15 cellular contexts compared by ENCODE assay signal in genomic region chr1:26832249-26832960, GRCh38. TPM values are rescaled to one million over a fixed set of nuclear protein-coding genes. Genes with fewer than 3 reads are reported as not detected.
A peak's percentile ranks its signal among the peaks of the same experiment; 100 is the strongest.
DNase-seq lines count a peak whose midpoint lies in the region; ATAC-seq and TF ChIP-seq lines count a peak whose summit lies in the region.
"Had no signal": no experiment of that assay in that cellular context is flagged by ENCODE, and none has a peak within 500 bp of the region (broad histone marks: within the 10 kb centered on the region; RNA-seq: fewer than 3 reads in every experiment).

No MANE protein-coding gene starts in this region.

- peak overlapping the region; percentile 100 for H3K27ac Mint-ChIP-seq in CD4-positive, alpha-beta T cell
- peak overlapping the region; percentile 95 to 99 (median 99) for H3K27ac Mint-ChIP-seq in IgD-negative memory B cell
- peak overlapping the region; percentile 95 to 100 for H3K27ac Mint-ChIP-seq in activated naive CD4-positive, alpha-beta T cell treated with anti-CD3 and anti-CD28 coated beads, Interleukin-2, amount 50 U/mL, for 72 hours
- peak overlapping the region; percentile 72 to 100 (median 100) for H3K27ac Mint-ChIP-seq in naive B cell

- DNase-seq in CD4-positive, alpha-beta T cell = no peak
- DNase-seq in activated naive CD4-positive, alpha-beta T cell treated with anti-CD3 and anti-CD28 coated beads, Interleukin-2, amount 50 U/mL, for 72 hours (ENCODE audit: low spot score in 2 of 2) = no peak
- DNase-seq in naive B cell (no peak), SHP77 treated with DMSO at 0.1 percent for 48 hours (lab: John Stamatoyannopoulos, UW) (no peak), DMS53 treated with DMSO at 0.1 percent for 48 hours (lab: John Stamatoyannopoulos, UW; ENCODE audit: unreplicated experiment) (no peak), hippocampal formation (lab: John Stamatoyannopoulos, UW) (no peak)
- DNase-seq: activated effector memory CD4-positive, alpha-beta T cell treated with Interleukin-2 at 50 U/mL for 16 hours; cerebellar nuclear complex; erythroblast; RPMI8226; stimulated activated CD4-positive, alpha-beta T cell treated with anti-CD3 and anti-CD28 coated beads, Interleukin-4, amount 100 ng/mL, for 1 hour had no signal

- CTCF ChIA-PET in CD4-positive, alpha-beta T cell (lab: Charles Lee) = interaction anchor here (0.7 to 3.3 kb wide), 8 partner anchors 12 to 230 kb away, joined by 3 to 36 read pairs (median 6); no protein-coding TSS in a partner anchor

- peaks cover 67% of the 10 kb centered on the region for H3K36me3 Mint-ChIP-seq in CD4-positive, alpha-beta T cell (ENCODE audit: low read depth)
- H3K36me3 Mint-ChIP-seq in IgD-negative memory B cell = peaks cover 4% of the 10 kb centered on the region
- H3K36me3 Mint-ChIP-seq in activated naive CD4-positive, alpha-beta T cell treated with anti-CD3 and anti-CD28 coated beads, Interleukin-2, amount 50 U/mL, for 72 hours = peaks cover 30 to 68% of the 10 kb centered on the region in 2 donors
- no peaks in the 10 kb centered on the region for H3K36me3 Mint-ChIP-seq in naive B cell

- H3K27ac ChIP-seq in CD4-positive, alpha-beta T cell (ENCODE audit: low read depth, low read length) = peak overlapping the region; percentile 96
- H3K27ac ChIP-seq: hepatocyte had no signal

- H3K4me3 Mint-ChIP-seq in CD4-positive, alpha-beta T cell = peak overlapping the region; percentile 86
- peak overlapping the region in 3 of 4 donors; percentile 61 to 76 (median 65) for H3K4me3 Mint-ChIP-seq in IgD-negative memory B cell
- peak overlapping the region in 4 of 8 donors; percentile 26 to 83 (median 54) for H3K4me3 Mint-ChIP-seq in naive B cell

- intact Hi-C loops in CD4-positive, alpha-beta T cell (cut with DNase I, micrococcal nuclease) = loop anchor here (2.0 to 5.0 kb wide), 2 partner anchors 22 to 35 kb away; no protein-coding TSS in a partner anchor

- no peak for TF ChIP-seq CTCF in CD4-positive, alpha-beta T cell (IDR thresholded peaks at IDR 0.05)

- POLR2A ChIA-PET in CD4-positive, alpha-beta T cell (lab: Charles Lee) = interaction anchor here (0.9 to 2.9 kb wide), 8 partner anchors 12 to 140 kb away, joined by 3 to 37 read pairs (median 4); partner anchors contain the start of gene GPN2

- no peaks in the 10 kb centered on the region for H3K9me3 Mint-ChIP-seq in CD4-positive, alpha-beta T cell
- H3K9me3 Mint-ChIP-seq in IgD-negative memory B cell (no peaks in the 10 kb centered on the region), naive B cell (no peaks in the 10 kb centered on the region)
- no peaks in the 10 kb centered on the region for H3K9me3 Mint-ChIP-seq in activated naive CD4-positive, alpha-beta T cell treated with anti-CD3 and anti-CD28 coated beads, Interleukin-2, amount 50 U/mL, for 72 hours

- H3K9me3 ChIP-seq in CD4-positive, alpha-beta T cell (ENCODE audit: control insufficient read depth, low read length) = no peaks in the 10 kb centered on the region
- H3K9me3 ChIP-seq: prostate gland had no signal

- no peaks in the 10 kb centered on the region for H3K27me3 ChIP-seq in CD4-positive, alpha-beta T cell (ENCODE audit: control insufficient read depth, insufficient read depth, low read length)
- H3K27me3 ChIP-seq: hepatocyte had no signal

- no peaks in the 10 kb centered on the region for H3K27me3 Mint-ChIP-seq in CD4-positive, alpha-beta T cell
- H3K27me3 Mint-ChIP-seq in IgD-negative memory B cell (no peaks in the 10 kb centered on the region), naive B cell (no peaks in the 10 kb centered on the region)

- peaks cover 78% of the 10 kb centered on the region for H3K4me1 Mint-ChIP-seq in CD4-positive, alpha-beta T cell (ENCODE audit: low read depth)
- H3K4me1 Mint-ChIP-seq in IgD-negative memory B cell = peaks cover 37 to 60% (median 39%) of the 10 kb centered on the region in 3 donors
- H3K4me1 Mint-ChIP-seq in naive B cell = peaks cover 51 to 59% (median 53%) of the 10 kb centered on the region in 3 donors

- ATAC-seq in CD4-positive, alpha-beta T cell (ENCODE audit: poor library complexity) = no peak
- ATAC-seq in activated naive CD4-positive, alpha-beta T cell treated with anti-CD3 and anti-CD28 coated beads, Interleukin-2, amount 50 U/mL, for 72 hours = no peak
- ATAC-seq in naive B cell (ENCODE audit: low read depth in 2 of 2) (no peak), HG03520 (IDR thresholded peaks at IDR 0.05; ENCODE audit: unreplicated experiment) (no peak)

RNA-seq across cellular contexts. Expression of gene ZDHHC18, which starts 5.9 kb away (rescaled TPM):
- total RNA-seq in CD4-positive, alpha-beta T cell = 10 to 100 TPM; 46.2 to 48.0 TPM
- polyA plus RNA-seq in IgD-negative memory B cell = 4.3 TPM
- 10 to 100 TPM; 37.8 to 59.5 TPM for total RNA-seq in activated naive CD4-positive, alpha-beta T cell treated with anti-CD3 and anti-CD28 coated beads, Interleukin-2, amount 50 U/mL, for 72 hours
- polyA plus RNA-seq in naive B cell (ENCODE audit: low read depth in 6 of 6) = 1 to 10 TPM; 2.2 to 7.9 (median 2.4) TPM

RNA-seq across cellular contexts. Expression of gene SFN, which starts 30.5 kb away (rescaled TPM):
- 1 to 10 TPM; 1.2 to 2.0 TPM for total RNA-seq in CD4-positive, alpha-beta T cell
- polyA plus RNA-seq in IgD-negative memory B cell (not detected), naive B cell (ENCODE audit: low read depth in 6 of 6) (not detected)
- 1 to 10 TPM; 1.1 to 2.3 TPM for total RNA-seq in activated naive CD4-positive, alpha-beta T cell treated with anti-CD3 and anti-CD28 coated beads, Interleukin-2, amount 50 U/mL, for 72 hours

RNA-seq across cellular contexts. Expression of gene PIGV, which starts 44.7 kb away (rescaled TPM):
- 1 to 10 TPM; 3.8 to 4.7 TPM for total RNA-seq in CD4-positive, alpha-beta T cell
- polyA plus RNA-seq in IgD-negative memory B cell (10.6 TPM), naive B cell (ENCODE audit: low read depth in 6 of 6) (10 to 100 TPM in 4 of 6 donors, 1 to 10 TPM in 2; 7.8 to 14.2 (median 10.8) TPM)
- 10 to 100 TPM; 15.9 to 21.0 TPM for total RNA-seq in activated naive CD4-positive, alpha-beta T cell treated with anti-CD3 and anti-CD28 coated beads, Interleukin-2, amount 50 U/mL, for 72 hours

RNA-seq across cellular contexts. Expression of gene GPN2, which starts 57.7 kb away (rescaled TPM):
- 10 to 100 TPM; 42.0 to 44.4 TPM for total RNA-seq in CD4-positive, alpha-beta T cell
- polyA plus RNA-seq in IgD-negative memory B cell = 20.3 TPM
- 10 to 100 TPM; 29.5 to 56.1 TPM for total RNA-seq in activated naive CD4-positive, alpha-beta T cell treated with anti-CD3 and anti-CD28 coated beads, Interleukin-2, amount 50 U/mL, for 72 hours
- 10 to 100 TPM in 3 of 6 donors, 1 to 10 TPM in 3; 3.4 to 15.1 (median 10.1) TPM for polyA plus RNA-seq in naive B cell (ENCODE audit: low read depth in 6 of 6)
